8 cellular contexts compared by ENCODE assay signal in the genomic region with DNA sequence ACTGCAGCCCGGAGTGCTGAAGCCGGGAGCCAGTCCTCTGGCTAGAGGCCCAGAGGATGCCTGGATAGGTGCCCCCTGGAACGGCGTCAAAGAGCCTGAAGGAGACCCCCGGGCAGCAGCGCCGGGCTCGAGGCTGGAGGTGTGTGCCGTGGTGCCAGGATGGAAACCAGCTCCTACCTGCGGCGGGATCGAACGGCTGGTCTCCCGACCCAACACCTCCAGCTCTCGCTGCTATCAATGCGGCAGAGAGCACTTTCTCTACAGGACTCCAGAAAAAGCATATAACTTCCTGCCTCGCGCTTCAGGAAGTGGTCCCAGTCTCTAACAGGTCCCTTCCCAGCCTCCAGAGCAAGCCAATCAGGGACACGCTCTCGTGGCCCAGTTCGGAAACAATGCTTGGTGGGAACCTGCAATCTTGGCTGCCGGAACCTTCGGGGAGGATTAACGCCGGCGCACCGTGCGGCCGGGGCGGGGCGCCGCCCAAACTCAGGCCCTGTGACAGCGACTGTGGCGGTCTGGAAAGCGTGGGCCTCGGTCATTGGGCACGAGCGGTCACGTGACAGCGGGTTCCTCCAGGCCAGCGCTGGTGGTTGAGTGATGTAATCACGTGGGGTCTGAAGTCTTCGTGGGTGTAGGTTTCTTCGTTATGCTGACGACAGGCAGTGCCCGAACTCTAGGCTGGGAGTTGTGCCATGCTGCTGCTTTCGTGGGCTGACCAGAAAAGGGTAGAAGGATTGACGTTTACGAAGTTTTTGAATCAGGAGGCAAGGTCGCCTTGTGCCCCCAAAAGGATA. TPM values are rescaled to one million over a fixed set of nuclear protein-coding genes. Genes with fewer than 3 reads are reported as not detected.
DNase-seq lines count a peak whose midpoint lies in the region; ATAC-seq and TF ChIP-seq lines count a peak whose summit lies in the region.

A gene (minus strand): TSS at position 281 of the 794 bp plus-strand sequence. CDS start 430 bp downstream, outside the sequence.

- intact Hi-C loops in T-helper 2 cell treated with Interferon-gamma antibody and Interleukin-4, amounts not matched to agents 100 ng/mL and 5 ng/mL, for 36 hours (cut with micrococcal nuclease), result loop anchor here (1.0 to 2.0 kb wide), 8 partner anchors 8 to 1530 kb away; a partner anchor contains a TSS
- intact Hi-C loops in left ventricle myocardium superior (cut with micrococcal nuclease), result no loop called here
- intact Hi-C loops in prostate gland (cut with DNase I), result loop anchor here (1.0 to 5.0 kb wide), 2 partner anchors 16 to 47 kb away; a partner anchor contains a TSS

- peak; percentile 91 for ATAC-seq in GM18499 (IDR thresholded peaks at IDR 0.05; ENCODE audit: insufficient read depth, unreplicated experiment)
- ATAC-seq in HG02943 (IDR thresholded peaks at IDR 0.05; ENCODE audit: low read depth, unreplicated experiment), result peak; percentile 95
- peak; percentile 98 for ATAC-seq in left ventricle myocardium superior

- H3K27ac ChIP-seq in prostate gland (peak within 1 kb of the TSS; percentile 88 to 93), urinary bladder (ENCODE audit: low read depth) (peak within 1 kb of the TSS; percentile 94)

- TF ChIP-seq POLR2A in prostate gland (IDR thresholded peaks at IDR 0.05), result peak; percentile 56

- no peaks in the 10 kb centered on the region for H3K4me1 ChIP-seq in prostate gland (replicated peaks)
- H3K4me1 ChIP-seq in urinary bladder (ENCODE audit: insufficient read depth), result peaks cover 4% of the 10 kb centered on the region

- H3K27me3 ChIP-seq in prostate gland (replicated peaks; ENCODE audit: insufficient read depth), result no peaks in the 10 kb centered on the region

- WGBS in prostate gland, result under 1% methylated on average over 49 of the region's 50 CpGs
- under 1% methylated on average over 50 of the region's 50 CpGs for WGBS in urinary bladder

- no peaks in the 10 kb centered on the region for H3K36me3 ChIP-seq in prostate gland
- no peaks in the 10 kb centered on the region for H3K36me3 ChIP-seq in urinary bladder (ENCODE audit: insufficient read depth)

- DNase-seq in NCI-H187 treated with DMSO at 0.1 percent for 48 hours (lab: John Stamatoyannopoulos, UW) (peak; percentile 98), anterior cingulate cortex (lab: John Stamatoyannopoulos, UW) (peak; percentile 96 to 100 (median 99)), left ventricle myocardium superior (peak; percentile 99), prostate gland (ENCODE audit: low spot score) (peak; percentile 99)

- H3K4me3 ChIP-seq in prostate gland (peak within 1 kb of the TSS; percentile 77 to 97), urinary bladder (ENCODE audit: low read depth, low read length) (peak within 1 kb of the TSS; percentile 78)

- TF ChIP-seq CTCF in prostate gland (IDR thresholded peaks at IDR 0.05), result peak in 2 of 4 experiments; percentile 17 to 28

- no peaks in the 10 kb centered on the region for H3K9me3 ChIP-seq in prostate gland

RNA-seq across cellular contexts. Expression of the gene that starts here (rescaled TPM):
- total RNA-seq in T-helper 2 cell treated with Interferon-gamma antibody and Interleukin-4, amounts not matched to agents 100 ng/mL and 5 ng/mL, for 36 hours, result 35.9 and 37.5 TPM in 2 replicates
- total RNA-seq in left ventricle myocardium superior (21.2 TPM), prostate gland (10 to 100 TPM; 43.4 to 43.9 TPM), urinary bladder (35.3 TPM)
- polyA plus RNA-seq in urinary bladder, result 14.2 TPM

Comparison
In these comparisons a context has a peak if more than half of its experiments do, and no peak if none do; other contexts are left out.
1. Peak in every context shown above with its lines: DNase-seq, ATAC-seq, H3K4me3 ChIP-seq and H3K27ac ChIP-seq.